ENCODE assay signal across 8 cellular contexts in the genomic region with DNA sequence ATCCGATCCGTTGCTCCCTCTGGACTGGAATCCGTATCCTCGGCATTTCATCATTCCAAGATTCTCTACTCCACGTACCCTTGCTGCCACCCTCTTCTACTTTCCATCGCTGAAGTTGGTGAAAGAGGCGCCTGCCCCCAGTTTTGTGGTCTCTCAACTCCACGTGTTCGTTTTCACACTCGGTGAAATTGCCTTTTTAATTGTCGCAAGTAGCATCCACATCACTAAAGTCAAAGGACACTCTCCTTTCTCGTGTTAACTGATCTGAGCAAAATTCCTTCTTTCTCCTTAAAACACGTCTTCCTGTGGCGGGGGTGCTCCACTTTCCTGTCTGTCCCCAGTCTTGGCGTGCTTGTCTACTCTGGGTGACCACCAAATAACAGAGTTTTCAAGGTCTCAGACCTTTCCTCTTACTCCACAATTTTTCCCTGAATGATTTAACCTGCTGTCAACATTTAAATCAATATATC.
DNase-seq lines count a peak whose midpoint lies in the region; ATAC-seq and TF ChIP-seq lines count a peak whose summit lies in the region.

No MANE protein-coding gene starts in this region.

- DNase-seq in stimulated activated CD4-positive, alpha-beta T cell treated with anti-CD3 and anti-CD28 coated beads, Interleukin-4, amount 100 ng/mL, for 1 hour: peak; percentile 6
- DNase-seq in stimulated activated CD4-positive, alpha-beta T cell treated with anti-CD3 and anti-CD28 coated beads, Interleukin-15, amount 100 ng/mL, for 24 hours: no peak
- no peak for DNase-seq in brain microvascular endothelial cell
- no peak for DNase-seq in Kasumi-1 (lab: John Stamatoyannopoulos, UW)
- no peak for DNase-seq in NK-92 treated with Interleukin-12 subunit alpha and Interleukin-12 subunit beta, amount 100 ng/mL, for 24 hours (lab: John Stamatoyannopoulos, UW)

- no peaks in the 10 kb centered on the region for H3K9me3 ChIP-seq in muscle layer of duodenum (ENCODE audit: control insufficient read depth in 1 of 2, low read length in 2 of 2)

- H3K4me1 ChIP-seq in muscle layer of duodenum (ENCODE audit: control insufficient read depth in 1 of 2, insufficient read depth in 2 of 2, low read length in 2 of 2): peaks cover 0 to 8% of the 10 kb centered on the region in 2 donors

- H3K36me3 ChIP-seq in brain microvascular endothelial cell (replicated peaks): no peaks in the 10 kb centered on the region
- H3K36me3 ChIP-seq in muscle layer of duodenum (ENCODE audit: control insufficient read depth in 1 of 2, insufficient read depth in 2 of 2, low read length in 2 of 2): no peaks in the 10 kb centered on the region

- H3K27ac ChIP-seq in brain microvascular endothelial cell: no peak overlapping the region
- no peak overlapping the region for H3K27ac ChIP-seq in muscle layer of duodenum (ENCODE audit: low read length)

- in situ Hi-C loops in brain microvascular endothelial cell (cut with HindIII; ENCODE audit: low pct_ligation_motif_present, low sequenced_read_pairs): no loop called here

- H3K27me3 ChIP-seq in brain microvascular endothelial cell (replicated peaks) (no peaks in the 10 kb centered on the region), muscle layer of duodenum (ENCODE audit: low read depth, low read length) (no peaks in the 10 kb centered on the region)

- H3K4me3 ChIP-seq in brain microvascular endothelial cell (ENCODE audit: low read depth, low read length): peak overlapping the region; percentile 74
- peak overlapping the region; percentile 70 for H3K4me3 ChIP-seq in muscle layer of duodenum (ENCODE audit: low read depth in 1 of 2, low read length in 2 of 2)

- ATAC-seq in HG03139 (IDR thresholded peaks at IDR 0.05; ENCODE audit: unreplicated experiment): no peak
- ATAC-seq in HG02798 (IDR thresholded peaks at IDR 0.05; ENCODE audit: poor library complexity, unreplicated experiment): no peak

- no peak for TF ChIP-seq CTCF in brain microvascular endothelial cell (IDR thresholded peaks at IDR 0.05; ENCODE audit: low read depth, low read length, missing control alignments)
